17 cellular contexts compared by ENCODE assay signal in the genomic region with DNA sequence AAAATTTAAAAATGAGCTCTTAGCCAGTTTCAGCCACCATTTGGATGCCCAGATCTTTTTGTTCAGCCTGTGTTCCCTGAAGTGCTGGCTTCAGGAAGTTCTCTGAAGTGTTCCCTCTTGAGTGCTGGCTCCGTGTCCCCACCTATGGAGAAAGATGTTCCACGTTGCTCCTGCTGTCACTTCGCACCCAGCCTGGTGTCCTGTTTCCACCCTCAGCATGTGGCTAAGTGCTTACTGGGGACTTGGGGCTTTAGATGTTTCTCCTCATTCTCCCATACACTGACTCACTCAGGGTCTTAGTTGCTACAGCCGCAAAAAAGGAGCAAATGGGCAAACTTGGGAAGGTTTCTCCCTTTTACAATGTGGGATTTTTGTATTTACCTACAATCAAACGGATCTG. TPM values are rescaled to one million over a fixed set of nuclear protein-coding genes. Genes with fewer than 3 reads are reported as not detected.
DNase-seq lines count a peak whose midpoint lies in the region; ATAC-seq and TF ChIP-seq lines count a peak whose summit lies in the region.
"Had no signal": no experiment of that assay in that cellular context is flagged by ENCODE, and none has a peak within 500 bp of the region (broad histone marks: within the 10 kb centered on the region; RNA-seq: fewer than 3 reads in every experiment).

No MANE protein-coding gene starts in this region.

- H3K4me3 ChIP-seq in IMR-90 (ENCODE audit: insufficient read depth, low read depth, low read length): no peak overlapping the region
- H3K4me3 ChIP-seq: BLaER1, GM23338 had no signal

- H3K9me1 ChIP-seq in IMR-90 (ENCODE audit: insufficient read depth, low read length): no peaks in the 10 kb centered on the region

- no peak overlapping the region for H2BK120ac ChIP-seq in IMR-90 (ENCODE audit: low read depth, low read length)

- no peak for TF ChIP-seq POLR2A in IMR-90 (IDR thresholded peaks at IDR 0.05; ENCODE audit: low read depth, low read length)

- no peaks in the 10 kb centered on the region for H3K9me3 ChIP-seq in IMR-90 (ENCODE audit: control insufficient read depth, insufficient read depth, low read length)

- peaks cover 8% of the 10 kb centered on the region for H4K20me1 ChIP-seq in IMR-90 (ENCODE audit: insufficient read depth, low read length)

- H4K8ac ChIP-seq in IMR-90 (ENCODE audit: low read depth in 2 of 2, low read length in 2 of 2): no peak overlapping the region

- TF ChIP-seq CTCF in IMR-90 (conservative IDR thresholded peaks at IDR 0.05; ENCODE audit: low read depth, low read length) (no peak), foreskin keratinocyte (conservative IDR thresholded peaks at IDR 0.05) (no peak)

- intact Hi-C loops in IMR-90 (cut with micrococcal nuclease): no loop called here

- no peak overlapping the region for H4K91ac ChIP-seq in IMR-90 (ENCODE audit: insufficient read depth, low read depth, low read length)

- POLR2A ChIA-PET in IMR-90 (lab: Charles Lee; ENCODE audit: unreplicated experiment): no interaction called here

- H3K27ac ChIP-seq in IMR-90 (ENCODE audit: insufficient read depth, low read length) (no peak overlapping the region), foreskin keratinocyte (peak overlapping the region; percentile 26)
- H3K27ac ChIP-seq: BLaER1, HL-60 had no signal

- no peaks in the 10 kb centered on the region for H3K36me3 ChIP-seq in IMR-90 (ENCODE audit: control insufficient read depth, insufficient read depth, low read length)

- peak overlapping the region; percentile 42 for H2AK9ac ChIP-seq in IMR-90 (replicated peaks; ENCODE audit: low read depth, low read length, poor library complexity)

- in situ Hi-C loops in IMR-90 (cut with MboI; ENCODE audit: low sequenced_read_pairs): no loop called here

- H2AK5ac ChIP-seq in IMR-90 (ENCODE audit: low read depth, low read length): no peak overlapping the region

- no peak overlapping the region for H3K23ac ChIP-seq in IMR-90 (ENCODE audit: low read depth, low read length)

- no peak overlapping the region for H2BK20ac ChIP-seq in IMR-90 (ENCODE audit: low read depth, low read length)

- H3K18ac ChIP-seq in IMR-90 (ENCODE audit: low read depth, low read length): no peak overlapping the region

- BruUV-seq in IMR-90 (replicated peaks; lab: Mats Ljungman, UMichigan): no TSS peak

- ATAC-seq in IMR-90 (ENCODE audit: low read depth): no peak
- ATAC-seq in foreskin keratinocyte: no peak

- H3K9ac ChIP-seq in IMR-90 (ENCODE audit: low read depth, low read length): no peak overlapping the region
- H3K9ac ChIP-seq: BLaER1 had no signal

- no peak overlapping the region for H3K14ac ChIP-seq in IMR-90 (replicated peaks; ENCODE audit: low read depth, low read length)

- H4K5ac ChIP-seq in IMR-90 (ENCODE audit: low read depth, low read length): no peak overlapping the region

- no peak overlapping the region for H2BK5ac ChIP-seq in IMR-90 (ENCODE audit: low read depth, low read length, poor library complexity, severe bottlenecking)

- H3K56ac ChIP-seq in IMR-90 (ENCODE audit: extremely low read depth, insufficient read depth, low read length): no peak overlapping the region

- WGBS in IMR-90 (ENCODE audit: extremely low coverage in 2 of 2, insufficient read length in 1 of 2), 2 experiments: 100% methylated on average over 2 of the region's 5 CpGs; no CpG with 5 or more reads in 1 of the 2 experiments

- no peak overlapping the region for H3K4me2 ChIP-seq in IMR-90 (ENCODE audit: low read depth, low read length)
- H3K4me2 ChIP-seq: BLaER1, GM23338 had no signal

- TF ChIP-seq RAD21 in IMR-90 (IDR thresholded peaks at IDR 0.05; ENCODE audit: low read length): no peak

- H3K4me1 ChIP-seq in IMR-90 (ENCODE audit: control insufficient read depth, insufficient read depth, low read length) (no peaks in the 10 kb centered on the region), foreskin keratinocyte (no peaks in the 10 kb centered on the region)
- H3K4me1 ChIP-seq: BLaER1 had no signal

- dilution Hi-C loops in IMR-90 (cut with HindIII; ENCODE audit: low sequenced_read_pairs, unreplicated experiment): no loop called here

- no peak overlapping the region for H2BK15ac ChIP-seq in IMR-90 (ENCODE audit: low read depth, low read length)

- H3K27me3 ChIP-seq in IMR-90 (ENCODE audit: control insufficient read depth, insufficient read depth, low read length) (no peaks in the 10 kb centered on the region), foreskin keratinocyte (no peaks in the 10 kb centered on the region)
- H3K27me3 ChIP-seq: BLaER1 had no signal

- peaks cover 6 to 12% of the 10 kb centered on the region in 2 experiments; a peak in 2 of 4 replicates for H3K79me1 ChIP-seq in IMR-90 (ENCODE audit: low read depth in 1 of 2, low read length in 2 of 2)

- CTCF ChIA-PET in IMR-90 (lab: Yijun Ruan, JAX): no interaction called here

- DNase-seq in NCI-H2171 treated with DMSO at 0.1 percent for 48 hours (lab: John Stamatoyannopoulos, UW) (peak; percentile 15), NCI-H2171 (lab: John Stamatoyannopoulos, UW) (no peak), IMR-90 (no peak), foreskin keratinocyte (no peak), HUDEP-2 (lab: John Stamatoyannopoulos, UW; ENCODE audit: unreplicated experiment in 76 of 76) (no peak), NCI-H1105 (lab: John Stamatoyannopoulos, UW) (no peak), NCI-H128 (lab: John Stamatoyannopoulos, UW; ENCODE audit: unreplicated experiment) (no peak)
- DNase-seq: 8988T; CD4-positive, alpha-beta memory T cell; DMS153; DMS79; GDM1; HCEC 1CT; HFFc6 had no signal

- H3K4ac ChIP-seq in IMR-90 (ENCODE audit: low read depth, low read length): no peak overlapping the region

- no peak overlapping the region for H2AFZ ChIP-seq in IMR-90 (replicated peaks; ENCODE audit: low read length, poor library complexity)
- H2AFZ ChIP-seq: GM23338 had no signal

TF ChIP-seq in IMR-90, 13 proteins besides CTCF, POLR2A, EP300 and RAD21:
- no peak for TF ChIP-seq BHLHE40 (IDR thresholded peaks at IDR 0.05; ENCODE audit: low read depth, low read length)
- TF ChIP-seq, protein P1, sequence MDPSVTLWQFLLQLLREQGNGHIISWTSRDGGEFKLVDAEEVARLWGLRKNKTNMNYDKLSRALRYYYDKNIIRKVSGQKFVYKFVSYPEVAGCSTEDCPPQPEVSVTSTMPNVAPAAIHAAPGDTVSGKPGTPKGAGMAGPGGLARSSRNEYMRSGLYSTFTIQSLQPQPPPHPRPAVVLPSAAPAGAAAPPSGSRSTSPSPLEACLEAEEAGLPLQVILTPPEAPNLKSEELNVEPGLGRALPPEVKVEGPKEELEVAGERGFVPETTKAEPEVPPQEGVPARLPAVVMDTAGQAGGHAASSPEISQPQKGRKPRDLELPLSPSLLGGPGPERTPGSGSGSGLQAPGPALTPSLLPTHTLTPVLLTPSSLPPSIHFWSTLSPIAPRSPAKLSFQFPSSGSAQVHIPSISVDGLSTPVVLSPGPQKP (IDR thresholded peaks at IDR 0.05; ENCODE audit: borderline replicate concordance, low read depth, low read length): no peak
- TF ChIP-seq SMC3 (IDR thresholded peaks at IDR 0.05; ENCODE audit: low read depth, low read length): no peak
- no peak for TF ChIP-seq MAFK (IDR thresholded peaks at IDR 0.05; ENCODE audit: low read depth, low read length)
- TF ChIP-seq, protein P2, sequence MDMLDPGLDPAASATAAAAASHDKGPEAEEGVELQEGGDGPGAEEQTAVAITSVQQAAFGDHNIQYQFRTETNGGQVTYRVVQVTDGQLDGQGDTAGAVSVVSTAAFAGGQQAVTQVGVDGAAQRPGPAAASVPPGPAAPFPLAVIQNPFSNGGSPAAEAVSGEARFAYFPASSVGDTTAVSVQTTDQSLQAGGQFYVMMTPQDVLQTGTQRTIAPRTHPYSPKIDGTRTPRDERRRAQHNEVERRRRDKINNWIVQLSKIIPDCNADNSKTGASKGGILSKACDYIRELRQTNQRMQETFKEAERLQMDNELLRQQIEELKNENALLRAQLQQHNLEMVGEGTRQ (IDR thresholded peaks at IDR 0.05; ENCODE audit: low read depth, low read length): no peak
- TF ChIP-seq MAZ (IDR thresholded peaks at IDR 0.05; ENCODE audit: borderline replicate concordance, low read depth, low read length): no peak
- no peak for TF ChIP-seq FOS (IDR thresholded peaks at IDR 0.05; ENCODE audit: low read depth, low read length)
- no peak for TF ChIP-seq CHD1 (IDR thresholded peaks at IDR 0.05; ENCODE audit: low read depth, low read length)
- TF ChIP-seq NFE2L2 (IDR thresholded peaks at IDR 0.05; ENCODE audit: low read depth, low read length): no peak
- TF ChIP-seq RCOR1 (IDR thresholded peaks at IDR 0.05; ENCODE audit: insufficient replicate concordance, low read length): no peak
- TF ChIP-seq MXI1 (IDR thresholded peaks at IDR 0.05; ENCODE audit: borderline replicate concordance, low read depth, low read length): no peak
- no peak for TF ChIP-seq CEBPB (IDR thresholded peaks at IDR 0.05; ENCODE audit: low read depth, low read length)

RNA-seq across cellular contexts. Expression of a gene that starts 16.6 kb away (rescaled TPM):
- total RNA-seq in IMR-90 (2012; rRNA removed): 18.8 and 20.6 TPM in 2 replicates
- 28.9 and 29.1 TPM in 2 replicates for polyA plus RNA-seq in IMR-90 (2012; rRNA removed)
- 30.9 and 33.9 TPM in 2 replicates for polyA plus RNA-seq in IMR-90 (2012; cell fraction: cytosol; rRNA removed)
- polyA plus RNA-seq in IMR-90 (2012; cell fraction: nucleus; rRNA removed; ENCODE audit: low replicate concordance): 15.3 and 19.0 TPM in 2 replicates
- total RNA-seq in foreskin keratinocyte: 28.1 and 28.7 TPM in 2 replicates
- polyA plus RNA-seq in foreskin keratinocyte: 42.3 and 42.4 TPM in 2 replicates
